Comparison of ENCODE assay signal across 10 cellular contexts in genomic region chr15:65029736-65030208, GRCh38. TPM values are rescaled to one million over a fixed set of nuclear protein-coding genes. Genes with fewer than 3 reads are reported as not detected.
A peak's percentile ranks its signal among the peaks of the same experiment; 100 is the strongest.
DNase-seq lines count a peak whose midpoint lies in the region; ATAC-seq and TF ChIP-seq lines count a peak whose summit lies in the region.
"Had no signal": no experiment of that assay in that cellular context is flagged by ENCODE, and none has a peak within 500 bp of the region (broad histone marks: within the 10 kb centered on the region; RNA-seq: fewer than 3 reads in every experiment).

No MANE protein-coding gene starts in this region.

- H3K36me3 Mint-ChIP-seq in activated CD4-positive, alpha-beta T cell treated with anti-CD3 and anti-CD28 coated beads, Interleukin-2, amount 10 ng/mL, durations not matched to agents 24 days and 14 days (ENCODE audit: low read depth) = peaks cover 19% of the 10 kb centered on the region
- peaks cover 14% of the 10 kb centered on the region for H3K36me3 Mint-ChIP-seq in activated CD8-positive, alpha-beta T cell treated with anti-CD3 and anti-CD28 coated beads, Interleukin-2, amount 10 ng/mL, durations not matched to agents 7 days and 5 days (ENCODE audit: low read depth)

- peak overlapping the region; percentile 58 for H3K27ac Mint-ChIP-seq in activated CD4-positive, alpha-beta T cell treated with anti-CD3 and anti-CD28 coated beads, Interleukin-2, amount 10 ng/mL, durations not matched to agents 24 days and 14 days
- peak overlapping the region; percentile 48 for H3K27ac Mint-ChIP-seq in activated CD8-positive, alpha-beta T cell treated with anti-CD3 and anti-CD28 coated beads, Interleukin-2, amount 10 ng/mL, durations not matched to agents 7 days and 5 days

- H3K36me3 ChIP-seq in kidney epithelial cell (ENCODE audit: control insufficient read depth, insufficient read depth, low read length) = no peaks in the 10 kb centered on the region
- peaks cover 5 to 15% (median 13%) of the 10 kb centered on the region in 5 donors for H3K36me3 ChIP-seq in subcutaneous abdominal adipose tissue (ENCODE audit: control insufficient read depth in 5 of 5, insufficient read depth in 5 of 5, low read length in 5 of 5)

- no peak overlapping the region for H3K9ac ChIP-seq in subcutaneous abdominal adipose tissue (ENCODE audit: low read length in 5 of 5)

- peaks cover 22% of the 10 kb centered on the region for H3K4me1 Mint-ChIP-seq in activated CD4-positive, alpha-beta T cell treated with anti-CD3 and anti-CD28 coated beads, Interleukin-2, amount 10 ng/mL, durations not matched to agents 24 days and 14 days
- peaks cover 24% of the 10 kb centered on the region for H3K4me1 Mint-ChIP-seq in activated CD8-positive, alpha-beta T cell treated with anti-CD3 and anti-CD28 coated beads, Interleukin-2, amount 10 ng/mL, durations not matched to agents 7 days and 5 days (ENCODE audit: low read depth)

- POLR2A ChIA-PET in activated CD8-positive, alpha-beta T cell treated with anti-CD3 and anti-CD28 coated beads, Interleukin-2, amount 10 ng/mL, durations not matched to agents 7 days and 5 days (lab: Charles Lee) = interaction anchor here (1.4 kb wide), 1 partner anchor 15 kb away, joined by 3 read pairs; no protein-coding TSS in a partner anchor
- POLR2A ChIA-PET in GM10248 (lab: Yijun Ruan, JAX) = no interaction called here

- H3K4me1 ChIP-seq in subcutaneous abdominal adipose tissue (ENCODE audit: control insufficient read depth in 5 of 5, insufficient read depth in 5 of 5, low read length in 5 of 5) = peaks cover 0 to 27% (median 20%) of the 10 kb centered on the region in 5 donors

- H3K9me3 ChIP-seq in subcutaneous abdominal adipose tissue (ENCODE audit: control insufficient read depth in 5 of 5, low read length in 5 of 5) = no peaks in the 10 kb centered on the region

- H3K9me3 Mint-ChIP-seq in activated CD4-positive, alpha-beta T cell treated with anti-CD3 and anti-CD28 coated beads, Interleukin-2, amount 10 ng/mL, durations not matched to agents 24 days and 14 days = no peaks in the 10 kb centered on the region
- no peaks in the 10 kb centered on the region for H3K9me3 Mint-ChIP-seq in activated CD8-positive, alpha-beta T cell treated with anti-CD3 and anti-CD28 coated beads, Interleukin-2, amount 10 ng/mL, durations not matched to agents 7 days and 5 days (ENCODE audit: insufficient read depth)
- H3K9me3 Mint-ChIP-seq: CD14-positive monocyte had no signal

- intact Hi-C loops in activated CD4-positive, alpha-beta T cell treated with anti-CD3 and anti-CD28 coated beads, Interleukin-2, amount 10 ng/mL, durations not matched to agents 24 days and 14 days (cut with micrococcal nuclease) = loop anchor here (5.0 kb wide), 1 partner anchor 273 kb away; the partner anchor contains the start of gene RNU5B-1

- peak overlapping the region; percentile 67 for H3K4me3 Mint-ChIP-seq in activated CD4-positive, alpha-beta T cell treated with anti-CD3 and anti-CD28 coated beads, Interleukin-2, amount 10 ng/mL, durations not matched to agents 24 days and 14 days
- peak overlapping the region; percentile 62 for H3K4me3 Mint-ChIP-seq in activated CD8-positive, alpha-beta T cell treated with anti-CD3 and anti-CD28 coated beads, Interleukin-2, amount 10 ng/mL, durations not matched to agents 7 days and 5 days

- no peak for ATAC-seq in activated CD8-positive, alpha-beta T cell treated with anti-CD3 and anti-CD28 coated beads, Interleukin-2, amount 10 ng/mL, durations not matched to agents 7 days and 5 days

- peak overlapping the region; percentile 57 for H3K4me3 ChIP-seq in kidney epithelial cell (ENCODE audit: low read depth, low read length)
- H3K4me3 ChIP-seq in subcutaneous abdominal adipose tissue (ENCODE audit: low read depth in 1 of 5, low read length in 5 of 5) = peak overlapping the region in 3 of 5 donors; percentile 80 to 94 (median 87)

- H3K27me3 ChIP-seq in kidney epithelial cell (ENCODE audit: control insufficient read depth, insufficient read depth, low read length) (no peaks in the 10 kb centered on the region), subcutaneous abdominal adipose tissue (ENCODE audit: control insufficient read depth in 5 of 5, insufficient read depth in 4 of 5, low read length in 5 of 5) (no peaks in the 10 kb centered on the region)

- CTCF ChIA-PET in activated CD8-positive, alpha-beta T cell treated with anti-CD3 and anti-CD28 coated beads, Interleukin-2, amount 10 ng/mL, durations not matched to agents 7 days and 5 days (lab: Charles Lee) = interaction anchor here (1.0 kb wide), 1 partner anchor 268 kb away, joined by 3 read pairs; no protein-coding TSS in a partner anchor
- CTCF ChIA-PET in GM10248 (lab: Yijun Ruan, JAX) = no interaction called here

- no peak for TF ChIP-seq CTCF in kidney epithelial cell (IDR thresholded peaks at IDR 0.05; ENCODE audit: insufficient read depth, low read length, poor library complexity, severe bottlenecking)
- no peak for TF ChIP-seq CTCF in GM10248 (IDR thresholded peaks at IDR 0.05; ENCODE audit: control extremely low read depth, extremely low read depth, low read depth, missing control alignments)

- no peak overlapping the region for H3K27ac ChIP-seq in subcutaneous abdominal adipose tissue (ENCODE audit: low read depth, low read length)

- H3K27me3 Mint-ChIP-seq in activated CD4-positive, alpha-beta T cell treated with anti-CD3 and anti-CD28 coated beads, Interleukin-2, amount 10 ng/mL, durations not matched to agents 24 days and 14 days = peaks cover 16% of the 10 kb centered on the region
- peaks cover 20% of the 10 kb centered on the region for H3K27me3 Mint-ChIP-seq in activated CD8-positive, alpha-beta T cell treated with anti-CD3 and anti-CD28 coated beads, Interleukin-2, amount 10 ng/mL, durations not matched to agents 7 days and 5 days (ENCODE audit: low read depth)

- no peak for DNase-seq in activated CD4-positive, alpha-beta T cell treated with anti-CD3 and anti-CD28 coated beads, Interleukin-2, amount 10 ng/mL, durations not matched to agents 24 days and 14 days
- no peak for DNase-seq in activated CD4-positive, alpha-beta T cell treated with anti-CD3 and anti-CD28 coated beads for 4 hours
- no peak for DNase-seq in activated CD8-positive, alpha-beta T cell treated with anti-CD3 and anti-CD28 coated beads, Interleukin-2, amount 10 ng/mL, durations not matched to agents 7 days and 5 days
- DNase-seq in kidney epithelial cell (ENCODE audit: low read depth) (no peak), GM10248 (ENCODE audit: extremely low spot score) (no peak), activated gamma-delta T cell treated with Interleukin-2 at 50 U/mL for 16 hours (no peak), ecto neural progenitor cell (ENCODE audit: low spot score) (no peak)

RNA-seq across cellular contexts. Expression of gene MTFMT, which starts 0.3 kb away (rescaled TPM):
- 19.4 and 21.6 TPM in 2 replicates for total RNA-seq in activated CD4-positive, alpha-beta T cell treated with anti-CD3 and anti-CD28 coated beads, Interleukin-2, amount 10 ng/mL, durations not matched to agents 24 days and 14 days
- total RNA-seq in activated CD8-positive, alpha-beta T cell treated with anti-CD3 and anti-CD28 coated beads, Interleukin-2, amount 10 ng/mL, durations not matched to agents 7 days and 5 days = 10 to 100 TPM; 16.2 to 19.3 TPM
- 17.3 and 18.5 TPM in 2 replicates for total RNA-seq in kidney epithelial cell

RNA-seq across cellular contexts. Expression of gene SLC51B, which starts 15.4 kb away (rescaled TPM):
- not detected in 2 replicates for total RNA-seq in activated CD4-positive, alpha-beta T cell treated with anti-CD3 and anti-CD28 coated beads, Interleukin-2, amount 10 ng/mL, durations not matched to agents 24 days and 14 days
- not detected for total RNA-seq in activated CD8-positive, alpha-beta T cell treated with anti-CD3 and anti-CD28 coated beads, Interleukin-2, amount 10 ng/mL, durations not matched to agents 7 days and 5 days
- total RNA-seq in kidney epithelial cell = not detected in 2 replicates
- total RNA-seq: M059J had no signal

RNA-seq across cellular contexts. Expression of gene RASL12, which starts 38.0 kb away (rescaled TPM):
- not detected in 2 replicates for total RNA-seq in activated CD4-positive, alpha-beta T cell treated with anti-CD3 and anti-CD28 coated beads, Interleukin-2, amount 10 ng/mL, durations not matched to agents 24 days and 14 days
- total RNA-seq in activated CD8-positive, alpha-beta T cell treated with anti-CD3 and anti-CD28 coated beads, Interleukin-2, amount 10 ng/mL, durations not matched to agents 7 days and 5 days = not detected
- 0.92 TPM in 1 of 2 replicates, not detected in the other for total RNA-seq in kidney epithelial cell
- total RNA-seq: M059J had no signal

RNA-seq across cellular contexts. Expression of gene SPG21, which starts 40.1 kb away (rescaled TPM):
- total RNA-seq in activated CD4-positive, alpha-beta T cell treated with anti-CD3 and anti-CD28 coated beads, Interleukin-2, amount 10 ng/mL, durations not matched to agents 24 days and 14 days = 70.4 and 76.2 TPM in 2 replicates
- 10 to 100 TPM; 53.8 to 55.1 TPM for total RNA-seq in activated CD8-positive, alpha-beta T cell treated with anti-CD3 and anti-CD28 coated beads, Interleukin-2, amount 10 ng/mL, durations not matched to agents 7 days and 5 days
- 116 and 118 TPM in 2 replicates for total RNA-seq in kidney epithelial cell

RNA-seq across cellular contexts. Expression of gene KBTBD13, which starts 46.8 kb away (rescaled TPM):
- total RNA-seq in activated CD4-positive, alpha-beta T cell treated with anti-CD3 and anti-CD28 coated beads, Interleukin-2, amount 10 ng/mL, durations not matched to agents 24 days and 14 days = not detected in 2 replicates
- not detected for total RNA-seq in activated CD8-positive, alpha-beta T cell treated with anti-CD3 and anti-CD28 coated beads, Interleukin-2, amount 10 ng/mL, durations not matched to agents 7 days and 5 days
- total RNA-seq in kidney epithelial cell = not detected in 2 replicates
- total RNA-seq: M059J had no signal
